18 cellular contexts compared by ENCODE assay signal in genomic region chr22:48827228-48827810, GRCh38.
A peak's percentile ranks its signal among the peaks of the same experiment; 100 is the strongest.
DNase-seq lines count a peak whose midpoint lies in the region; ATAC-seq, FAIRE-seq and TF ChIP-seq lines count a peak whose summit lies in the region.
"Had no signal": no experiment of that assay in that cellular context is flagged by ENCODE, and none has a peak within 500 bp of the region (broad histone marks: within the 10 kb centered on the region; RNA-seq: fewer than 3 reads in every experiment).

No MANE protein-coding gene starts in this region.

- peak; percentile 11 for DNase-seq in left ventricle myocardium superior
- no peak for DNase-seq in heart left ventricle
- DNase-seq in NCI-H69 (lab: John Stamatoyannopoulos, UW) = peak; percentile 96
- no peak for DNase-seq in endodermal cell
- DNase-seq in urothelium cell line (ENCODE audit: low spot score) = peak; percentile 88
- DNase-seq in iPS-NIHi7 (ENCODE audit: extremely low spot score) = no peak
- no peak for DNase-seq in EL
- DNase-seq: activated CD4-positive, alpha-beta memory T cell treated with anti-CD3 and anti-CD28 coated beads, Interleukin-2, amount 10 ng/mL, durations not matched to agents 7 days and 5 days; colonic mucosa; glutamatergic neuron; PC-9 had no signal

- no peaks in the 10 kb centered on the region for H3K36me3 ChIP-seq in heart left ventricle
- no peaks in the 10 kb centered on the region for H3K36me3 ChIP-seq in endodermal cell (ENCODE audit: control insufficient read depth, insufficient read depth, low read length)
- H3K36me3 ChIP-seq: colonic mucosa, upper lobe of right lung had no signal

- no peak overlapping the region for H3K9ac ChIP-seq in endodermal cell (ENCODE audit: extremely low read depth, low read length, poor library complexity, severe bottlenecking)

- 69 to 77% (median 75%) methylated on average over 18 of the region's 18 CpGs for WGBS in heart left ventricle, 4 donors
- WGBS in endodermal cell (ENCODE audit: insufficient coverage in 1 of 2, insufficient read length in 1 of 2), 2 experiments = 85 to 93% methylated on average over 13 to 18 of the region's 18 CpGs

- intact Hi-C loops in left ventricle myocardium superior (cut with micrococcal nuclease) (no loop called here), heart left ventricle (cut with DNase I) (no loop called here)

- no peak for TF ChIP-seq POLR2A in heart left ventricle (IDR thresholded peaks at IDR 0.05)

- H3K4me3 Mint-ChIP-seq in endodermal cell = no peak overlapping the region
- H3K4me3 Mint-ChIP-seq: activated CD4-positive, alpha-beta memory T cell treated with anti-CD3 and anti-CD28 coated beads, Interleukin-2, amount 10 ng/mL, durations not matched to agents 7 days and 5 days; stimulated activated memory B cell treated with anti-CD40 and anti-IgM and Interleukin-4, amounts not matched to agents 10 μg/mL and 1 μg/mL and 100 μg/mL, for 72 hours had no signal

- H3K27ac ChIP-seq in heart left ventricle (no peak overlapping the region), endodermal cell (ENCODE audit: low read depth, low read length) (peak overlapping the region; percentile 42)
- H3K27ac ChIP-seq: A549, colonic mucosa, PC-9, upper lobe of right lung had no signal

- H3K4me1 ChIP-seq in heart left ventricle = no peaks in the 10 kb centered on the region
- no peaks in the 10 kb centered on the region for H3K4me1 ChIP-seq in endodermal cell (ENCODE audit: control insufficient read depth, insufficient read depth, low read length)
- H3K4me1 ChIP-seq: A549, colonic mucosa, upper lobe of right lung had no signal

- TF ChIP-seq CTCF in heart left ventricle (IDR thresholded peaks at IDR 0.05) (no peak), endodermal cell (conservative IDR thresholded peaks at IDR 0.05) (no peak)

- peaks cover 17% of the 10 kb centered on the region for H3K9me3 Mint-ChIP-seq in endodermal cell

- no peaks in the 10 kb centered on the region for H3K36me3 Mint-ChIP-seq in endodermal cell (ENCODE audit: low read depth)
- H3K36me3 Mint-ChIP-seq: stimulated activated memory B cell treated with anti-CD40 and anti-IgM and Interleukin-4, amounts not matched to agents 10 μg/mL and 1 μg/mL and 100 μg/mL, for 72 hours had no signal

- no peaks in the 10 kb centered on the region for H3K27me3 Mint-ChIP-seq in endodermal cell (ENCODE audit: insufficient read depth)
- H3K27me3 Mint-ChIP-seq: activated CD4-positive, alpha-beta memory T cell treated with anti-CD3 and anti-CD28 coated beads, Interleukin-2, amount 10 ng/mL, durations not matched to agents 7 days and 5 days had no signal

- ATAC-seq in left ventricle myocardium superior (no peak), heart left ventricle (no peak), HG03354 (IDR thresholded peaks at IDR 0.05; ENCODE audit: poor library complexity, severe bottlenecking, unreplicated experiment) (no peak)
- ATAC-seq: A549; GM12878; stimulated activated memory B cell treated with anti-CD40 and anti-IgM and Interleukin-4, amounts not matched to agents 10 μg/mL and 1 μg/mL and 100 μg/mL, for 72 hours; upper lobe of right lung had no signal

- H3K27me3 ChIP-seq in heart left ventricle = peaks cover 0 to 37% (median 0%) of the 10 kb centered on the region in 9 donors
- H3K27me3 ChIP-seq in endodermal cell (ENCODE audit: control insufficient read depth, insufficient read depth, low read length, poor library complexity, severe bottlenecking) = no peaks in the 10 kb centered on the region
- H3K27me3 ChIP-seq: colonic mucosa had no signal

- H3K4me3 ChIP-seq in heart left ventricle (no peak overlapping the region), endodermal cell (ENCODE audit: low read length) (no peak overlapping the region)
- H3K4me3 ChIP-seq: A549, colonic mucosa, GM12878, PC-9, upper lobe of right lung had no signal

- FAIRE-seq in urothelium cell line (lab: Jason Lieb, UNC) = no peak
- FAIRE-seq: A549, GM12878, H54, islet of Langerhans had no signal

- peak overlapping the region; percentile 13 for H3K27ac Mint-ChIP-seq in endodermal cell
- H3K27ac Mint-ChIP-seq: activated CD4-positive, alpha-beta memory T cell treated with anti-CD3 and anti-CD28 coated beads, Interleukin-2, amount 10 ng/mL, durations not matched to agents 7 days and 5 days; stimulated activated memory B cell treated with anti-CD40 and anti-IgM and Interleukin-4, amounts not matched to agents 10 μg/mL and 1 μg/mL and 100 μg/mL, for 72 hours had no signal

- H3K9me3 ChIP-seq in heart left ventricle (peaks cover 0 to 16% (median 7%) of the 10 kb centered on the region in 12 donors), endodermal cell (ENCODE audit: control insufficient read depth, low read length) (no peaks in the 10 kb centered on the region)
- H3K9me3 ChIP-seq: A549, colonic mucosa, upper lobe of right lung had no signal

- peaks cover 7% of the 10 kb centered on the region for H3K4me1 Mint-ChIP-seq in endodermal cell
- H3K4me1 Mint-ChIP-seq: activated CD4-positive, alpha-beta memory T cell treated with anti-CD3 and anti-CD28 coated beads, Interleukin-2, amount 10 ng/mL, durations not matched to agents 7 days and 5 days; stimulated activated memory B cell treated with anti-CD40 and anti-IgM and Interleukin-4, amounts not matched to agents 10 μg/mL and 1 μg/mL and 100 μg/mL, for 72 hours had no signal

Comparison
In these comparisons a context has a peak if more than half of its experiments do, and no peak if none do; other contexts are left out.
1. DNase-seq: peak in left ventricle myocardium superior (single experiment), NCI-H69 (single experiment) and urothelium cell line (single experiment); none in heart left ventricle (0 of 5), endodermal cell (single experiment), iPS-NIHi7 (single experiment) and EL (single experiment).